In the genomic region with DNA sequence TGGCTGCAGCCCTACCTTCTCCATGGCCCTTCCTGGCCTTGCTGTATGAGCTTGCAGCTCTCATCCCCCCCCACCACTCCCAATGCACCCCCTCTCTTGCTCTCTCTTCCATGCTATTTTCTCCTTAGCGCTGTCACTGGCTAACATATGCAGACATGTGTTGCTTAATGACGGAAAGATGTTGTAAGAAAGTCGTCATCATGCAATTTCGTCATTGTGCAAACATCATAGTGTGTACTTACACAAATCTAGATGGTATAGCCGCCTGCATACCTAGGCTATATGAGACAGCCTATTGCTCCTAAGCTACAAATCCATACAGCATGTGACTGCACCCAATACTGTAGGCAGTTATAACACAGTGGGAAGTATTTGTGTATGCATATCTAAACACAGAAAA, we compare ENCODE assay signal across 1 cellular context.
A peak's percentile ranks its signal among the peaks of the same experiment; 100 is the strongest.
TF ChIP-seq lines count a peak whose summit lies in the region.

No MANE protein-coding gene starts in this region.

TF ChIP-seq in K562, 482 proteins besides CTCF, POLR2A, EP300 and RAD21:
- TF ChIP-seq CREB1 (IDR thresholded peaks at IDR 0.05), result 0 out of 2 replicates have a peak, but pooled peaks have one; percentile 39
- TF ChIP-seq CREB1 (CRISPR knock-in tag; IDR thresholded peaks at IDR 0.05), result no peak
- no peak for TF ChIP-seq GTF2A2 (tag; IDR thresholded peaks at IDR 0.05)
- no peak for TF ChIP-seq ZNF408 (CRISPR knock-in tag; IDR thresholded peaks at IDR 0.05; ENCODE audit: low read depth)
- TF ChIP-seq MBD1 (CRISPR knock-in tag; IDR thresholded peaks at IDR 0.05), result no peak
